In genomic region chr12:94941440-94941862, GRCh38 we compare ENCODE assay signal across 8 cellular contexts.
A peak's percentile ranks its signal among the peaks of the same experiment; 100 is the strongest.
DNase-seq lines count a peak whose midpoint lies in the region; ATAC-seq and TF ChIP-seq lines count a peak whose summit lies in the region.

No MANE protein-coding gene starts in this region.

- intact Hi-C loops in posterior vena cava (cut with DNase I), result no loop called here

- no peak overlapping the region for H3K4me3 Mint-ChIP-seq in endodermal cell

- H3K36me3 ChIP-seq in BLaER1 (no peaks in the 10 kb centered on the region), endodermal cell (ENCODE audit: control insufficient read depth, insufficient read depth, low read length) (no peaks in the 10 kb centered on the region)
- H3K36me3 ChIP-seq in effector memory CD4-positive, alpha-beta T cell (ENCODE audit: control insufficient read depth, insufficient read depth, low read length), result no peaks in the 10 kb centered on the region

- H3K9me3 ChIP-seq in BLaER1 (no peaks in the 10 kb centered on the region), endodermal cell (ENCODE audit: control insufficient read depth, low read length) (no peaks in the 10 kb centered on the region)
- H3K9me3 ChIP-seq in effector memory CD4-positive, alpha-beta T cell (ENCODE audit: control insufficient read depth, low read length), result no peaks in the 10 kb centered on the region

- H3K4me1 ChIP-seq in BLaER1, result peaks cover 42% of the 10 kb centered on the region
- peaks cover 4% of the 10 kb centered on the region for H3K4me1 ChIP-seq in effector memory CD4-positive, alpha-beta T cell (ENCODE audit: control insufficient read depth, insufficient read depth, low read length, poor library complexity, severe bottlenecking)
- peaks cover 5% of the 10 kb centered on the region for H3K4me1 ChIP-seq in endodermal cell (ENCODE audit: control insufficient read depth, insufficient read depth, low read length)

- no peaks in the 10 kb centered on the region for H4K20me1 ChIP-seq in BLaER1

- DNase-seq in effector memory CD4-positive, alpha-beta T cell, result peak; percentile 17 to 26 (median 18)
- DNase-seq in posterior vena cava (ENCODE audit: low spot score) (peak; percentile 91), endodermal cell (no peak)

- H3K9ac ChIP-seq in BLaER1 (no peak overlapping the region), endodermal cell (ENCODE audit: extremely low read depth, low read length, poor library complexity, severe bottlenecking) (no peak overlapping the region)

- peak overlapping the region; percentile 65 for H3K4me2 ChIP-seq in BLaER1

- no peak for TF ChIP-seq CTCF in endodermal cell (conservative IDR thresholded peaks at IDR 0.05)

- peak; percentile 85 for ATAC-seq in HG03442 (IDR thresholded peaks at IDR 0.05; ENCODE audit: unreplicated experiment)
- peak; percentile 96 for ATAC-seq in activated CD4-positive, CD25-positive, alpha-beta regulatory T cell treated with anti-CD3 and anti-CD28 coated beads, Interleukin-2, amount 50 U/mL, for 24 hours
- ATAC-seq in GM19467 (IDR thresholded peaks at IDR 0.05; ENCODE audit: unreplicated experiment), result no peak
- ATAC-seq in GM21423 (IDR thresholded peaks at IDR 0.05; ENCODE audit: unreplicated experiment), result no peak

- H3K9me3 Mint-ChIP-seq in endodermal cell, result no peaks in the 10 kb centered on the region

- no peaks in the 10 kb centered on the region for H3K36me3 Mint-ChIP-seq in endodermal cell (ENCODE audit: low read depth)

- H3K27me3 ChIP-seq in BLaER1, result no peaks in the 10 kb centered on the region
- no peaks in the 10 kb centered on the region for H3K27me3 ChIP-seq in effector memory CD4-positive, alpha-beta T cell (replicated peaks; ENCODE audit: control insufficient read depth, insufficient read depth, low read length, poor library complexity, severe bottlenecking)
- no peaks in the 10 kb centered on the region for H3K27me3 ChIP-seq in endodermal cell (ENCODE audit: control insufficient read depth, insufficient read depth, low read length, poor library complexity, severe bottlenecking)

- H3K27me3 Mint-ChIP-seq in endodermal cell (ENCODE audit: insufficient read depth), result no peaks in the 10 kb centered on the region

- H3K4me1 Mint-ChIP-seq in endodermal cell, result peaks cover 20% of the 10 kb centered on the region

- H3K4me3 ChIP-seq in BLaER1, result no peak overlapping the region
- H3K4me3 ChIP-seq in effector memory CD4-positive, alpha-beta T cell (ENCODE audit: insufficient read depth, low read depth, low read length, poor library complexity, severe bottlenecking), result no peak overlapping the region
- H3K4me3 ChIP-seq in endodermal cell (ENCODE audit: low read length), result no peak overlapping the region

- WGBS in endodermal cell (ENCODE audit: insufficient coverage in 1 of 2, insufficient read length in 1 of 2), 2 experiments, result 50 to 80% methylated on average over 2 to 7 of the region's 7 CpGs

- H3K27ac ChIP-seq in BLaER1, result no peak overlapping the region
- H3K27ac ChIP-seq in effector memory CD4-positive, alpha-beta T cell (ENCODE audit: insufficient read depth, low read length, poor library complexity, severe bottlenecking), result no peak overlapping the region
- no peak overlapping the region for H3K27ac ChIP-seq in endodermal cell (ENCODE audit: low read depth, low read length)

- no peak overlapping the region for H3K27ac Mint-ChIP-seq in endodermal cell

Comparison
In these comparisons a context has a peak if more than half of its experiments do, and no peak if none do; other contexts are left out.
1. ATAC-seq: peak in HG03442 (single experiment) and activated CD4-positive, CD25-positive, alpha-beta regulatory T cell treated with anti-CD3 and anti-CD28 coated beads, Interleukin-2, amount 50 U/mL, for 24 hours (2 of 2); none in GM19467 (single experiment) and GM21423 (single experiment).